Comparison of ENCODE assay signal across 24 cellular contexts in genomic region chr3:48243886-48244285, GRCh38. TPM values are rescaled to one million over a fixed set of nuclear protein-coding genes. Genes with fewer than 3 reads are reported as not detected.
DNase-seq lines count a peak whose midpoint lies in the region; ATAC-seq and TF ChIP-seq lines count a peak whose summit lies in the region.
"Had no signal": no experiment of that assay in that cellular context is flagged by ENCODE, and none has a peak within 500 bp of the region (broad histone marks: within the 10 kb centered on the region; RNA-seq: fewer than 3 reads in every experiment).

No MANE protein-coding gene starts in this region.

- peak overlapping the region; percentile 46 for H3K4me3 ChIP-seq in iPS-15b (ENCODE audit: low read depth, low read length)
- H3K4me3 ChIP-seq in left lung: no peak overlapping the region
- H3K4me3 ChIP-seq: Peyer's patch, right atrium auricular region, SK-N-MC, testis had no signal

- DNase-seq in stimulated activated naive CD8-positive, alpha-beta T cell treated with anti-CD3 and anti-CD28 coated beads, Interleukin-15, amount 100 ng/mL, for 72 hours: no peak
- DNase-seq in RWPE1 (ENCODE audit: low spot score) (no peak), left lung (no peak), left lobe of liver (ENCODE audit: low spot score) (no peak), sciatic nerve (ENCODE audit: low spot score) (no peak)
- DNase-seq: activated gamma-delta T cell treated with Interleukin-2 at 50 U/mL for 16 hours; caudate nucleus; effector CD4-positive, alpha-beta T cell; GOT3; NCI-H1436 treated with DMSO at 0.1 percent for 48 hours; occipital lobe; stimulated activated CD4-positive, alpha-beta T cell treated with anti-CD3 and anti-CD28 coated beads, Interleukin-15, amount 100 ng/mL, for 24 hours; testis had no signal

- H3K4me3 Mint-ChIP-seq in stimulated activated naive CD8-positive, alpha-beta T cell treated with anti-CD3 and anti-CD28 coated beads, Interleukin-15, Interleukin-2, amounts not matched to agents 100 ng/mL and 50 ng/mL, for 24 hours: peak overlapping the region; percentile 37
- H3K4me3 Mint-ChIP-seq in stimulated activated naive CD8-positive, alpha-beta T cell treated with anti-CD3 and anti-CD28 coated beads, Interleukin-15, amount 100 ng/mL, for 72 hours: peak overlapping the region in 1 of 2 donors; percentile 8

- no peak for ATAC-seq in stimulated activated naive CD8-positive, alpha-beta T cell treated with anti-CD3 and anti-CD28 coated beads, Interleukin-15, amount 100 ng/mL, for 72 hours
- ATAC-seq in GM21360 (IDR thresholded peaks at IDR 0.05; ENCODE audit: unreplicated experiment) (no peak), left lung (no peak), left lobe of liver (no peak), sciatic nerve (no peak)
- ATAC-seq: esophagus mucosa had no signal

- peaks cover 22% of the 10 kb centered on the region for H3K36me3 Mint-ChIP-seq in stimulated activated naive CD8-positive, alpha-beta T cell treated with anti-CD3 and anti-CD28 coated beads, Interleukin-15, Interleukin-2, amounts not matched to agents 100 ng/mL and 50 ng/mL, for 24 hours (ENCODE audit: low read depth)

- H3K36me3 ChIP-seq in iPS-15b (ENCODE audit: control insufficient read depth, insufficient read depth, low read length) (peaks cover 5% of the 10 kb centered on the region), left lung (peaks cover 0 to 6% of the 10 kb centered on the region in 2 donors)
- H3K36me3 ChIP-seq: Peyer's patch, right atrium auricular region had no signal

- intact Hi-C loops in left lung (cut with DNase I): no loop called here
- intact Hi-C loops in sciatic nerve (cut with DNase I): no loop called here

- no peaks in the 10 kb centered on the region for H3K27me3 ChIP-seq in iPS-15b (ENCODE audit: control insufficient read depth, insufficient read depth, low read length)
- H3K27me3 ChIP-seq in left lung: no peaks in the 10 kb centered on the region
- H3K27me3 ChIP-seq: Peyer's patch, right atrium auricular region, testis had no signal

- no peak overlapping the region for H3K27ac Mint-ChIP-seq in stimulated activated naive CD8-positive, alpha-beta T cell treated with anti-CD3 and anti-CD28 coated beads, Interleukin-15, Interleukin-2, amounts not matched to agents 100 ng/mL and 50 ng/mL, for 24 hours
- H3K27ac Mint-ChIP-seq in stimulated activated naive CD8-positive, alpha-beta T cell treated with anti-CD3 and anti-CD28 coated beads, Interleukin-15, amount 100 ng/mL, for 72 hours: no peak overlapping the region

- peak overlapping the region; percentile 9 for H3K9ac ChIP-seq in iPS-15b (ENCODE audit: low read depth, low read length)

- H3K9me3 Mint-ChIP-seq in stimulated activated naive CD8-positive, alpha-beta T cell treated with anti-CD3 and anti-CD28 coated beads, Interleukin-15, Interleukin-2, amounts not matched to agents 100 ng/mL and 50 ng/mL, for 24 hours: no peaks in the 10 kb centered on the region
- no peaks in the 10 kb centered on the region for H3K9me3 Mint-ChIP-seq in stimulated activated naive CD8-positive, alpha-beta T cell treated with anti-CD3 and anti-CD28 coated beads, Interleukin-15, amount 100 ng/mL, for 72 hours
- H3K9me3 Mint-ChIP-seq: T-helper 2 cell treated with Interferon-gamma antibody and Interleukin-4, amounts not matched to agents 5 μg/mL and 100 μg/mL, for 36 hours had no signal

- no peaks in the 10 kb centered on the region for H3K27me3 Mint-ChIP-seq in stimulated activated naive CD8-positive, alpha-beta T cell treated with anti-CD3 and anti-CD28 coated beads, Interleukin-15, Interleukin-2, amounts not matched to agents 100 ng/mL and 50 ng/mL, for 24 hours
- no peaks in the 10 kb centered on the region for H3K27me3 Mint-ChIP-seq in stimulated activated naive CD8-positive, alpha-beta T cell treated with anti-CD3 and anti-CD28 coated beads, Interleukin-15, amount 100 ng/mL, for 72 hours

- H3K9me3 ChIP-seq in iPS-15b (ENCODE audit: control insufficient read depth, insufficient read depth, low read length) (no peaks in the 10 kb centered on the region), left lung (no peaks in the 10 kb centered on the region)
- H3K9me3 ChIP-seq: Peyer's patch, right atrium auricular region, testis had no signal

- POLR2A ChIA-PET in RWPE1 (lab: Yijun Ruan, JAX; ENCODE audit: low non-redundant PET): no interaction called here

- peaks cover 14% of the 10 kb centered on the region for H3K4me1 ChIP-seq in iPS-15b (ENCODE audit: control insufficient read depth, insufficient read depth, low read length)
- peaks cover 0 to 66% of the 10 kb centered on the region in 2 donors for H3K4me1 ChIP-seq in left lung

- peak overlapping the region; percentile 16; the same call in 1 of the 2 replicates for H3K27ac ChIP-seq in RWPE1
- no peak overlapping the region for H3K27ac ChIP-seq in left lung
- H3K27ac ChIP-seq: Peyer's patch, right atrium auricular region, SK-N-MC, testis had no signal

- TF ChIP-seq CTCF in RWPE1 (conservative IDR thresholded peaks at IDR 0.05; ENCODE audit: low read depth) (no peak), left lung (IDR thresholded peaks at IDR 0.05) (no peak)

- H3K4me1 Mint-ChIP-seq in stimulated activated naive CD8-positive, alpha-beta T cell treated with anti-CD3 and anti-CD28 coated beads, Interleukin-15, Interleukin-2, amounts not matched to agents 100 ng/mL and 50 ng/mL, for 24 hours (ENCODE audit: low read depth): peaks cover 46% of the 10 kb centered on the region
- peaks cover 55% of the 10 kb centered on the region for H3K4me1 Mint-ChIP-seq in stimulated activated naive CD8-positive, alpha-beta T cell treated with anti-CD3 and anti-CD28 coated beads, Interleukin-15, amount 100 ng/mL, for 72 hours

- CTCF ChIA-PET in RWPE1 (lab: Yijun Ruan, JAX): interaction anchor here (0.7 kb wide), 2 partner anchors 74 to 157 kb away, joined by 3 read pairs; no protein-coding TSS in a partner anchor

RNA-seq across cellular contexts. Expression of gene ZNF589, which starts 3.0 kb away (rescaled TPM):
- total RNA-seq in left lung: 10 to 100 TPM in 1 of 2 donors, 1 to 10 TPM in 1; 9.0 to 17.5 TPM
- 2.2 TPM for total RNA-seq in left lobe of liver
- 14.2 TPM for total RNA-seq in sciatic nerve

RNA-seq across cellular contexts. Expression of gene CAMP, which starts 20.6 kb away (rescaled TPM):
- total RNA-seq in left lung: 1 to 10 TPM in 1 of 2 donors, under 1 TPM in 1; 0.93 to 1.4 TPM
- 0.40 TPM for total RNA-seq in left lobe of liver
- 2.0 TPM for total RNA-seq in sciatic nerve
- total RNA-seq: activated CD8-positive, alpha-beta memory T cell treated with anti-CD3 and anti-CD28 coated beads for 36 hours; esophagus mucosa; HT-29; mucosa of gallbladder; occipital lobe; Peyer's patch had no signal

RNA-seq across cellular contexts. Expression of gene CDC25A, which starts 55.7 kb away (rescaled TPM):
- total RNA-seq in left lung (1 to 10 TPM; 2.8 to 4.7 TPM), left lobe of liver (0.58 TPM), sciatic nerve (0.58 TPM)

RNA-seq across cellular contexts. Expression of gene NME6, which starts 57.3 kb away (rescaled TPM):
- total RNA-seq in left lung (10 to 100 TPM; 26.5 to 29.0 TPM), left lobe of liver (10.7 TPM), sciatic nerve (24.0 TPM)
